Comparison of ENCODE assay signal across 18 cellular contexts in genomic region chr14:92941531-92941930, GRCh38. TPM values are rescaled to one million over a fixed set of nuclear protein-coding genes. Genes with fewer than 3 reads are reported as not detected.
DNase-seq lines count a peak whose midpoint lies in the region; ATAC-seq and TF ChIP-seq lines count a peak whose summit lies in the region.
"Had no signal": no experiment of that assay in that cellular context is flagged by ENCODE, and none has a peak within 500 bp of the region (broad histone marks: within the 10 kb centered on the region; RNA-seq: fewer than 3 reads in every experiment).

No MANE protein-coding gene starts in this region.

- H3K9ac ChIP-seq in neuronal stem cell (ENCODE audit: low read depth, low read length, poor library complexity), result peak overlapping the region; percentile 46

- WGBS in neuronal stem cell (ENCODE audit: extremely low coverage in 2 of 2, insufficient read length in 2 of 2, insufficient replicate concordance in 1 of 2), 2 donors, result no CpG with 5 or more reads among the region's 30 CpGs

- no peak overlapping the region for H3K14ac ChIP-seq in neuronal stem cell (ENCODE audit: low read length)

- no peak overlapping the region for H2AK5ac ChIP-seq in neuronal stem cell (ENCODE audit: low read depth, low read length)

- no peaks in the 10 kb centered on the region for H3K27me3 Mint-ChIP-seq in T-helper 17 cell
- H3K27me3 Mint-ChIP-seq: CD4-positive, CD25-positive, alpha-beta regulatory T cell had no signal

- H4K91ac ChIP-seq in neuronal stem cell (ENCODE audit: low read depth, low read length, poor library complexity), result no peak overlapping the region

- no peak overlapping the region for H3K4ac ChIP-seq in neuronal stem cell (ENCODE audit: low read length)

- H3K36me3 ChIP-seq in neuronal stem cell (replicated peaks in 1 of 2; ENCODE audit: control insufficient read depth in 2 of 2, insufficient read depth in 2 of 2, low read length in 2 of 2) (no peaks in the 10 kb centered on the region), WERI-Rb-1 (peaks cover 8% of the 10 kb centered on the region)

- TF ChIP-seq CTCF in dorsolateral prefrontal cortex (IDR thresholded peaks at IDR 0.05 in 54 of 56, conservative IDR thresholded peaks at IDR 0.05 in 2 of 56; ENCODE audit: low read depth in 1 of 56, partially characterized antibody in 56 of 56), result no peak
- no peak for TF ChIP-seq CTCF in WERI-Rb-1 (IDR thresholded peaks at IDR 0.05; ENCODE audit: low read depth, low read length)

- H3K27me3 ChIP-seq in dorsolateral prefrontal cortex (no peaks in the 10 kb centered on the region), neuronal stem cell (ENCODE audit: control insufficient read depth in 3 of 3, insufficient read depth in 3 of 3, low read depth in 1 of 3, low read length in 3 of 3) (no peaks in the 10 kb centered on the region), WERI-Rb-1 (ENCODE audit: insufficient read depth, low read depth, severe bottlenecking) (no peaks in the 10 kb centered on the region)

- no peak overlapping the region for H3K23ac ChIP-seq in neuronal stem cell (ENCODE audit: low read depth, low read length, poor library complexity)

- DNase-seq in T-helper 17 cell (no peak), dorsolateral prefrontal cortex (no peak), neuronal stem cell (ENCODE audit: low spot score) (no peak), WERI-Rb-1 (no peak)
- no peak for DNase-seq in activated naive CD4-positive, alpha-beta T cell treated with anti-CD3 and anti-CD28 coated beads, Interleukin-2, amount 50 U/mL, for 72 hours (ENCODE audit: low spot score in 2 of 2)
- no peak for DNase-seq in stimulated activated CD4-positive, alpha-beta T cell treated with anti-CD3 and anti-CD28 coated beads, Interleukin-12 subunit alpha, Interleukin-12 subunit beta, amount 100 ng/mL, for 4 hours
- DNase-seq: Caco-2; CD4-positive, CD25-positive, alpha-beta regulatory T cell; CD8-positive, alpha-beta T cell; DMS153; DND-41; GOT3; H7; HCEC 1CT had no signal

- no peaks in the 10 kb centered on the region for H3K4me1 ChIP-seq in neuronal stem cell (ENCODE audit: control insufficient read depth in 2 of 2, insufficient read depth in 1 of 2, low read depth in 1 of 2, low read length in 2 of 2)
- H3K4me1 ChIP-seq: Caco-2 had no signal

- ATAC-seq in T-helper 17 cell (no peak), HG03196 (IDR thresholded peaks at IDR 0.05; ENCODE audit: unreplicated experiment) (no peak)
- no peak for ATAC-seq in activated naive CD4-positive, alpha-beta T cell treated with anti-CD3 and anti-CD28 coated beads, Interleukin-2, amount 50 U/mL, for 72 hours
- ATAC-seq: CD8-positive, alpha-beta T cell had no signal

- H3K18ac ChIP-seq in neuronal stem cell (ENCODE audit: low read length), result no peak overlapping the region

- no peak overlapping the region for H2BK12ac ChIP-seq in neuronal stem cell (ENCODE audit: low read length)

- peaks cover 3% of the 10 kb centered on the region for H3K4me1 Mint-ChIP-seq in T-helper 17 cell

- no peak overlapping the region for H3K4me3 ChIP-seq in dorsolateral prefrontal cortex
- no peak overlapping the region for H3K4me3 ChIP-seq in neuronal stem cell (ENCODE audit: low read length in 2 of 2)
- no peak overlapping the region for H3K4me3 ChIP-seq in WERI-Rb-1 (ENCODE audit: low read depth, low read length)

- H3K9me3 Mint-ChIP-seq in activated naive CD4-positive, alpha-beta T cell treated with anti-CD3 and anti-CD28 coated beads, Interleukin-2, amount 50 U/mL, for 72 hours, result no peaks in the 10 kb centered on the region
- H3K9me3 Mint-ChIP-seq: CD4-positive, CD25-positive, alpha-beta regulatory T cell; CD8-positive, alpha-beta T cell had no signal

- peak overlapping the region in 48 of 59 donors; percentile 11 to 97 (median 54) for H3K27ac ChIP-seq in dorsolateral prefrontal cortex
- H3K27ac ChIP-seq in neuronal stem cell (replicated peaks; ENCODE audit: low read length), result no peak overlapping the region
- no peak overlapping the region for H3K27ac ChIP-seq in WERI-Rb-1
- H3K27ac ChIP-seq: C4-2B had no signal

- H2BK15ac ChIP-seq in neuronal stem cell (ENCODE audit: low read length), result no peak overlapping the region

- no peak overlapping the region for H2BK5ac ChIP-seq in neuronal stem cell (ENCODE audit: low read length)

- H3K9me3 ChIP-seq in T-helper 17 cell (ENCODE audit: control insufficient read depth, low read length, poor library complexity, severe bottlenecking) (no peaks in the 10 kb centered on the region), neuronal stem cell (replicated peaks in 1 of 2; ENCODE audit: control insufficient read depth in 2 of 2, insufficient read depth in 1 of 2, low read depth in 1 of 2, low read length in 2 of 2) (no peaks in the 10 kb centered on the region), WERI-Rb-1 (ENCODE audit: severe bottlenecking) (no peaks in the 10 kb centered on the region)
- H3K9me3 ChIP-seq: Caco-2 had no signal

- peak overlapping the region; percentile 66 for H3K4me3 Mint-ChIP-seq in T-helper 17 cell
- H3K4me3 Mint-ChIP-seq: CD4-positive, CD25-positive, alpha-beta regulatory T cell; CD8-positive, alpha-beta T cell had no signal

- H2AFZ ChIP-seq in neuronal stem cell (ENCODE audit: low read length), result no peak overlapping the region

- no peak overlapping the region for H3K4me2 ChIP-seq in neuronal stem cell (ENCODE audit: insufficient read depth, low read length, poor library complexity, severe bottlenecking)

- no peak overlapping the region for H3K27ac Mint-ChIP-seq in T-helper 17 cell
- no peak overlapping the region for H3K27ac Mint-ChIP-seq in activated naive CD4-positive, alpha-beta T cell treated with anti-CD3 and anti-CD28 coated beads, Interleukin-2, amount 50 U/mL, for 72 hours
- H3K27ac Mint-ChIP-seq: CD8-positive, alpha-beta T cell had no signal

- intact Hi-C loops in dorsolateral prefrontal cortex (cut with DNase I), result no loop called here

- H3K36me3 Mint-ChIP-seq in T-helper 17 cell (ENCODE audit: low read depth), result peaks cover 7% of the 10 kb centered on the region
- no peaks in the 10 kb centered on the region for H3K36me3 Mint-ChIP-seq in activated naive CD4-positive, alpha-beta T cell treated with anti-CD3 and anti-CD28 coated beads, Interleukin-2, amount 50 U/mL, for 72 hours

- no peak overlapping the region for H4K8ac ChIP-seq in neuronal stem cell (ENCODE audit: low read depth, low read length)

- H2BK120ac ChIP-seq in neuronal stem cell (ENCODE audit: low read depth, low read length), result no peak overlapping the region

- no peaks in the 10 kb centered on the region for H3K79me1 ChIP-seq in neuronal stem cell (ENCODE audit: low read depth, low read length)

RNA-seq across cellular contexts. Expression of gene CHGA, which starts 18.6 kb away (rescaled TPM):
- total RNA-seq in T-helper 17 cell (not detected), dorsolateral prefrontal cortex (100 to 1,000 TPM; 128 to 561 (median 344) TPM)
- 0.14 TPM for polyA plus RNA-seq in neuronal stem cell (2013, experiment 1 of 2)
- polyA plus RNA-seq in neuronal stem cell (2013, experiment 2 of 2), result 0.14 TPM
- total RNA-seq in activated naive CD4-positive, alpha-beta T cell treated with anti-CD3 and anti-CD28 coated beads, Interleukin-2, amount 50 U/mL, for 72 hours, result not detected
- total RNA-seq: A172; Caco-2; CD4-positive, CD25-positive, alpha-beta regulatory T cell; CD8-positive, alpha-beta T cell had no signal
- polyA plus RNA-seq: BJ had no signal

Comparison
In these comparisons a context has a peak if more than half of its experiments do, and no peak if none do; other contexts are left out.
1. H3K27ac ChIP-seq: peak in dorsolateral prefrontal cortex (48 of 59); none in neuronal stem cell (single experiment) and WERI-Rb-1 (single experiment).
2. RNA of gene CHGA, which starts 18.6 kb away (total RNA-seq): 128 to 561 TPM in dorsolateral prefrontal cortex; not detected in T-helper 17 cell and not detected in activated naive CD4-positive, alpha-beta T cell treated with anti-CD3 and anti-CD28 coated beads, Interleukin-2, amount 50 U/mL, for 72 hours; every median in the first group is over 100 times any median in the second.